In genomic region chr14:81392976-81393643, GRCh38 we compare ENCODE assay signal across 1 cellular context.
TF ChIP-seq lines count a peak whose summit lies in the region.

No MANE protein-coding gene starts in this region.

TF ChIP-seq in IMR-90, 13 proteins besides CTCF, POLR2A, EP300 and RAD21:
- TF ChIP-seq NFE2L2 (IDR thresholded peaks at IDR 0.05; ENCODE audit: low read depth, low read length), result no peak
- TF ChIP-seq BHLHE40 (IDR thresholded peaks at IDR 0.05; ENCODE audit: low read depth, low read length), result no peak
- no peak for TF ChIP-seq MAFK (IDR thresholded peaks at IDR 0.05; ENCODE audit: low read depth, low read length)
- TF ChIP-seq, protein P1, sequence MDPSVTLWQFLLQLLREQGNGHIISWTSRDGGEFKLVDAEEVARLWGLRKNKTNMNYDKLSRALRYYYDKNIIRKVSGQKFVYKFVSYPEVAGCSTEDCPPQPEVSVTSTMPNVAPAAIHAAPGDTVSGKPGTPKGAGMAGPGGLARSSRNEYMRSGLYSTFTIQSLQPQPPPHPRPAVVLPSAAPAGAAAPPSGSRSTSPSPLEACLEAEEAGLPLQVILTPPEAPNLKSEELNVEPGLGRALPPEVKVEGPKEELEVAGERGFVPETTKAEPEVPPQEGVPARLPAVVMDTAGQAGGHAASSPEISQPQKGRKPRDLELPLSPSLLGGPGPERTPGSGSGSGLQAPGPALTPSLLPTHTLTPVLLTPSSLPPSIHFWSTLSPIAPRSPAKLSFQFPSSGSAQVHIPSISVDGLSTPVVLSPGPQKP (IDR thresholded peaks at IDR 0.05; ENCODE audit: borderline replicate concordance, low read depth, low read length), result no peak
